In the genomic region with DNA sequence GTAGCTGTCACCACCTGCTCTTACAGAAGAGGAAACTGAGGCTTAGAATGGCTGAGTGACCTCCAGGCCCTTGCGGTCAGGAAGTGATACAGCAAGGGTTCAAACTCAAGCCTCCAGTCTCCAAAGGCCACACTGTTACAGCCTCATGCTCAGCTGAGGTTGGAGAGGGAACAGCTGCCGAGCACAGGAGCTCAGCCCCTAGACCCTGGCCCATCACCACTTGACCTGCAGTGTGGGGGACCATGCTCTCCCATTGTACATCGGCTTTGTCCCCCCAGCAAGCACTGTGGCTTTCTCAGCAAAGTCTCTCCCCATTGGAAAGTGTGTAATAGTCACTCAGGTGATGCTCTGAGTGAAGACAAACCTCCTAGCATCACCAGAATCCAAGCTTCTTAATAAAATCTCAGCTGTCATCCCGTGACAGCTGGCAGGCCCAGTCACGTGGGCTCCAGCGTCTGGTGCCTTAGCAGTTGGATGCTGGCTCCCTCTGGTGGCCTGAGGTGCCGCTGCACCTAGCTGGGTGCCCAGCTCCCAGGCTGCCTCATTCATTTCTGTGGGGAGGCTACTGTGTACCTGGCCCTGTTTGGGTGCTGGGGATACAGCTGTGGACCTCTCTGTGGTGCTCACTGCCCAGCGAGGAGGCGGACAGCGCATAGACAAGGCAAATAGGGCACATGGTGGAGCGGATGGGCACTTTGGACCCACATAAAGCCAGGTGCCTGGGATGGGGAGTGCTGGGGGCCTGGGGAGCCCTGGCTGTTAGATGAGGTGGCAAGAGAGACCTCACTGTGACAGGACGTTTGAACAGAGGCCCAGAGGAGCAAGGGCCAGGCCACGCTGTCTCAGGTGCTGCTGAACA, we compare ENCODE assay signal across 8 cellular contexts. TPM values are rescaled to one million over a fixed set of nuclear protein-coding genes. Genes with fewer than 3 reads are reported as not detected.
A peak's percentile ranks its signal among the peaks of the same experiment; 100 is the strongest.
DNase-seq lines count a peak whose midpoint lies in the region; ATAC-seq and TF ChIP-seq lines count a peak whose summit lies in the region.

No MANE protein-coding gene starts in this region.

- H3K27me3 Mint-ChIP-seq in chondrocyte (ENCODE audit: low read depth), result no peaks in the 10 kb centered on the region

- no peak for TF ChIP-seq POLR2A in GM18505 (IDR thresholded peaks at IDR 0.05; ENCODE audit: borderline replicate concordance, extremely low read depth, insufficient read depth, insufficient read length)

- H3K4me1 Mint-ChIP-seq in chondrocyte (ENCODE audit: low read depth), result peaks cover 19% of the 10 kb centered on the region

- intact Hi-C loops in left colon (cut with DNase I, micrococcal nuclease), result loop anchor here in 1 of 2 donors (5.0 kb wide), 1 partner anchor 51 kb away; a partner anchor contains a TSS

- H3K4me3 Mint-ChIP-seq in chondrocyte (ENCODE audit: unreplicated experiment), result no peak overlapping the region

- ATAC-seq in GM18505 (IDR thresholded peaks at IDR 0.05; ENCODE audit: unreplicated experiment) (peak; percentile 68), HG03175 (IDR thresholded peaks at IDR 0.05; ENCODE audit: unreplicated experiment) (peak; percentile 84), left colon (peak; percentile 88)

- peak overlapping the region; percentile 72 for H3K27ac Mint-ChIP-seq in chondrocyte (ENCODE audit: unreplicated experiment)

- peaks cover 7% of the 10 kb centered on the region for H3K36me3 Mint-ChIP-seq in chondrocyte (ENCODE audit: low read depth)

- H3K27ac ChIP-seq in 22Rv1, result no peak overlapping the region

- DNase-seq in NCI-H345 treated with DMSO at 0.1 percent for 48 hours (lab: John Stamatoyannopoulos, UW; ENCODE audit: unreplicated experiment) (peak; percentile 49), chondrocyte (ENCODE audit: low spot score) (no peak), left colon (peak; percentile 80 to 92)
- peak; percentile 64 to 78 for DNase-seq in activated CD4-positive, alpha-beta T cell treated with anti-CD3 and anti-CD28 coated beads for 24 hours (ENCODE audit: low read depth in 2 of 2)
- DNase-seq in stimulated activated CD4-positive, alpha-beta T cell treated with anti-CD3 and anti-CD28 coated beads, Interleukin-2, amount 100 ng/mL, for 4 hours (ENCODE audit: low read depth), result peak; percentile 77

- no peaks in the 10 kb centered on the region for H3K9me3 Mint-ChIP-seq in chondrocyte (ENCODE audit: low read depth)

- peak; percentile 99 for TF ChIP-seq CTCF in 22Rv1 (IDR thresholded peaks at IDR 0.05)
- peak; percentile 96 for TF ChIP-seq CTCF in chondrocyte (IDR thresholded peaks at IDR 0.05)

RNA-seq across cellular contexts. Expression of a gene that starts 19.1 kb away (rescaled TPM):
- total RNA-seq in chondrocyte (1.6 to 1.7 TPM in 2 of 3 replicates, not detected in the other), left colon (10 to 100 TPM in 1 of 2 donors, 1 to 10 TPM in 1; 4.6 to 15.6 TPM)

RNA-seq across cellular contexts. Expression of a gene that starts 53.2 kb away (rescaled TPM):
- total RNA-seq in chondrocyte (2.8 to 5.5 TPM (median 4.8 TPM) in 3 replicates), left colon (10 to 100 TPM; 10.7 to 12.2 TPM)

RNA-seq across cellular contexts. Expression of a gene that starts 59.0 kb away (rescaled TPM):
- 103 to 133 TPM (median 106 TPM) in 3 replicates for total RNA-seq in chondrocyte
- 10 to 100 TPM; 87.3 to 91.8 TPM for total RNA-seq in left colon

RNA-seq across cellular contexts. Expression of a gene that starts 59.4 kb away (rescaled TPM):
- total RNA-seq in chondrocyte (12.6 to 27.1 TPM (median 13.2 TPM) in 3 replicates), left colon (10 to 100 TPM in 1 of 2 donors, 1 to 10 TPM in 1; 7.7 to 13.3 TPM)
